ENCODE assay signal across 28 cellular contexts in genomic region chr6:88561034-88561973, GRCh38.
DNase-seq lines count a peak whose midpoint lies in the region; ATAC-seq and TF ChIP-seq lines count a peak whose summit lies in the region.
"Had no signal": no experiment of that assay in that cellular context is flagged by ENCODE, and none has a peak within 500 bp of the region (broad histone marks: within the 10 kb centered on the region; RNA-seq: fewer than 3 reads in every experiment).

No MANE protein-coding gene starts in this region.

- no peaks in the 10 kb centered on the region for H4K20me1 ChIP-seq in neural cell (ENCODE audit: insufficient read depth)

- peak overlapping the region; percentile 67 for H3K27ac ChIP-seq in VCaP
- H3K27ac ChIP-seq in neural cell (ENCODE audit: low read length), result peak overlapping the region; percentile 70
- H3K27ac ChIP-seq: colonic mucosa had no signal

- H3K27ac Mint-ChIP-seq in activated naive CD8-positive, alpha-beta T cell treated with anti-CD3 and anti-CD28 coated beads for 36 hours, result no peak overlapping the region
- H3K27ac Mint-ChIP-seq: activated naive CD8-positive, alpha-beta T cell treated with anti-CD3 and anti-CD28 coated beads, Interleukin-2, amount 10 ng/mL, durations not matched to agents 7 days and 5 days; activated T-helper 1 cell treated with anti-CD3 and anti-CD28 coated beads, Interleukin-12 subunit alpha, Interleukin-12 subunit beta, Interleukin-2, Interleukin-4 antibody, amounts not matched to agents 30 ng/mL and 10 ng/mL and 1 ng/mL, durations not matched to agents 14 hours and 24 hours and 36 hours; CD8-positive, alpha-beta memory T cell; endodermal cell; mesothelial cell of epicardium; natural killer cell treated with Interleukin-12 subunit alpha and Interleukin-12 subunit beta and Interleukin-15 and Interleukin-18, amount 100 ng/mL, for 72 hours; progenitor cell of endocrine pancreas; type B pancreatic cell had no signal

- DNase-seq in G401 (ENCODE audit: low spot score), result peak; percentile 75
- DNase-seq in activated CD4-positive, CD25-positive, alpha-beta regulatory T cell (lab: John Stamatoyannopoulos, UW), result no peak
- DNase-seq in foreskin fibroblast, result no peak
- DNase-seq in HCEC 1CT, result no peak
- no peak for DNase-seq in activated naive CD8-positive, alpha-beta T cell treated with anti-CD3 and anti-CD28 coated beads for 36 hours
- DNase-seq: activated CD4-positive, alpha-beta T cell treated with anti-CD3 and anti-CD28 coated beads for 48 hours; activated naive CD8-positive, alpha-beta T cell treated with anti-CD3 and anti-CD28 coated beads, Interleukin-2, amount 10 ng/mL, durations not matched to agents 7 days and 5 days; CD8-positive, alpha-beta memory T cell; colonic mucosa; endodermal cell; glutamatergic neuron; left cardiac atrium; NCI-H1417 treated with DMSO at 0.1 percent for 48 hours; NCI-H2171 treated with DMSO at 0.1 percent for 48 hours; NCI-H526 treated with DMSO at 0.1 percent for 48 hours; Right ventricle myocardium superior; stimulated activated CD4-positive, alpha-beta T cell treated with anti-CD3 and anti-CD28 coated beads, Interleukin-2, amount 100 ng/mL, for 48 hours; stimulated activated naive CD8-positive, alpha-beta T cell treated with anti-CD3 and anti-CD28 coated beads, Interleukin-15, amount 100 ng/mL, for 72 hours; SW 1271 had no signal

- no peak overlapping the region for H3K4me3 Mint-ChIP-seq in activated naive CD8-positive, alpha-beta T cell treated with anti-CD3 and anti-CD28 coated beads for 36 hours
- H3K4me3 Mint-ChIP-seq: activated naive CD8-positive, alpha-beta T cell treated with anti-CD3 and anti-CD28 coated beads, Interleukin-2, amount 10 ng/mL, durations not matched to agents 7 days and 5 days; activated T-helper 1 cell treated with anti-CD3 and anti-CD28 coated beads, Interleukin-12 subunit alpha, Interleukin-12 subunit beta, Interleukin-2, Interleukin-4 antibody, amounts not matched to agents 30 ng/mL and 10 ng/mL and 1 ng/mL, durations not matched to agents 14 hours and 24 hours and 36 hours; CD8-positive, alpha-beta memory T cell; endodermal cell; mesothelial cell of epicardium; natural killer cell treated with Interleukin-12 subunit alpha and Interleukin-12 subunit beta and Interleukin-15 and Interleukin-18, amount 100 ng/mL, for 72 hours; stimulated activated naive CD8-positive, alpha-beta T cell treated with anti-CD3 and anti-CD28 coated beads, Interleukin-15, amount 100 ng/mL, for 72 hours; type B pancreatic cell had no signal

- H3F3A ChIP-seq in neural cell (ENCODE audit: insufficient read depth, low read length, poor library complexity, severe bottlenecking), result no peaks in the 10 kb centered on the region

- peak; percentile 69 for ATAC-seq in GM19351 (IDR thresholded peaks at IDR 0.05; ENCODE audit: unreplicated experiment)
- ATAC-seq: left cardiac atrium; natural killer cell treated with Interleukin-12 subunit alpha and Interleukin-12 subunit beta and Interleukin-15 and Interleukin-18, amount 100 ng/mL, for 72 hours; stimulated activated naive CD8-positive, alpha-beta T cell treated with anti-CD3 and anti-CD28 coated beads, Interleukin-15, amount 100 ng/mL, for 72 hours had no signal

- H3K27me3 ChIP-seq in neural cell (ENCODE audit: insufficient read depth, low read depth, low read length), result no peaks in the 10 kb centered on the region
- H3K27me3 ChIP-seq: colonic mucosa had no signal

- no peaks in the 10 kb centered on the region for H3K79me2 ChIP-seq in neural cell (replicated peaks; ENCODE audit: insufficient read depth, low read length)

- TF ChIP-seq RAD21 in neural cell (conservative IDR thresholded peaks at IDR 0.05), result no peak

- H3K9me3 ChIP-seq in neural cell (ENCODE audit: low read length), result no peaks in the 10 kb centered on the region
- H3K9me3 ChIP-seq: colonic mucosa had no signal

- H3K36me3 Mint-ChIP-seq in activated naive CD8-positive, alpha-beta T cell treated with anti-CD3 and anti-CD28 coated beads for 36 hours, result no peaks in the 10 kb centered on the region
- H3K36me3 Mint-ChIP-seq: activated naive CD8-positive, alpha-beta T cell treated with anti-CD3 and anti-CD28 coated beads, Interleukin-2, amount 10 ng/mL, durations not matched to agents 7 days and 5 days; CD8-positive, alpha-beta memory T cell; mesothelial cell of epicardium; natural killer cell treated with Interleukin-12 subunit alpha and Interleukin-12 subunit beta and Interleukin-15 and Interleukin-18, amount 100 ng/mL, for 72 hours; type B pancreatic cell had no signal

- no peak overlapping the region for H3K4me2 ChIP-seq in neural cell (ENCODE audit: low read length)

- in situ Hi-C loops in G401 (cut with HindIII; ENCODE audit: low sequenced_read_pairs), result no loop called here

- no peak for TF ChIP-seq EP300 in neural cell (conservative IDR thresholded peaks at IDR 0.05; ENCODE audit: poor library complexity, severe bottlenecking)

- H3K9me2 ChIP-seq in neural cell (ENCODE audit: insufficient read depth, low read length), result no peaks in the 10 kb centered on the region

- no peaks in the 10 kb centered on the region for H3K9me3 Mint-ChIP-seq in activated naive CD8-positive, alpha-beta T cell treated with anti-CD3 and anti-CD28 coated beads for 36 hours
- H3K9me3 Mint-ChIP-seq: activated naive CD8-positive, alpha-beta T cell treated with anti-CD3 and anti-CD28 coated beads, Interleukin-2, amount 10 ng/mL, durations not matched to agents 7 days and 5 days; activated T-helper 1 cell treated with anti-CD3 and anti-CD28 coated beads, Interleukin-12 subunit alpha, Interleukin-12 subunit beta, Interleukin-2, Interleukin-4 antibody, amounts not matched to agents 30 ng/mL and 10 ng/mL and 1 ng/mL, durations not matched to agents 14 hours and 24 hours and 36 hours; CD8-positive, alpha-beta memory T cell; endodermal cell; mesothelial cell of epicardium; natural killer cell treated with Interleukin-12 subunit alpha and Interleukin-12 subunit beta and Interleukin-15 and Interleukin-18, amount 100 ng/mL, for 72 hours; stimulated activated naive CD8-positive, alpha-beta T cell treated with anti-CD3 and anti-CD28 coated beads, Interleukin-15, amount 100 ng/mL, for 72 hours; type B pancreatic cell had no signal

- no peak overlapping the region for H3K4me3 ChIP-seq in neural cell (ENCODE audit: low read length)
- no peak overlapping the region for H3K4me3 ChIP-seq in foreskin fibroblast (ENCODE audit: low read depth in 1 of 2, low read length in 2 of 2)
- H3K4me3 ChIP-seq: colonic mucosa, skin epidermis had no signal

- no peak overlapping the region for H3K9ac ChIP-seq in neural cell (ENCODE audit: low read length)

- no peaks in the 10 kb centered on the region for H3K36me3 ChIP-seq in neural cell (ENCODE audit: insufficient read depth, low read length)
- H3K36me3 ChIP-seq: colonic mucosa had no signal

- no peak for TF ChIP-seq CTCF in VCaP (conservative IDR thresholded peaks at IDR 0.05)
- TF ChIP-seq CTCF in neural cell (IDR thresholded peaks at IDR 0.05; ENCODE audit: poor library complexity, severe bottlenecking), result no peak
- no peak for TF ChIP-seq CTCF in foreskin fibroblast (IDR thresholded peaks at IDR 0.05; ENCODE audit: low read depth, low read length)

- peaks cover 3% of the 10 kb centered on the region for H3K27me3 Mint-ChIP-seq in activated naive CD8-positive, alpha-beta T cell treated with anti-CD3 and anti-CD28 coated beads for 36 hours
- H3K27me3 Mint-ChIP-seq: activated naive CD8-positive, alpha-beta T cell treated with anti-CD3 and anti-CD28 coated beads, Interleukin-2, amount 10 ng/mL, durations not matched to agents 7 days and 5 days; progenitor cell of endocrine pancreas; type B pancreatic cell had no signal

- H3K4me1 Mint-ChIP-seq in activated naive CD8-positive, alpha-beta T cell treated with anti-CD3 and anti-CD28 coated beads for 36 hours, result no peaks in the 10 kb centered on the region
- H3K4me1 Mint-ChIP-seq: activated naive CD8-positive, alpha-beta T cell treated with anti-CD3 and anti-CD28 coated beads, Interleukin-2, amount 10 ng/mL, durations not matched to agents 7 days and 5 days; CD8-positive, alpha-beta memory T cell; mesothelial cell of epicardium had no signal

- H2AFZ ChIP-seq in neural cell (ENCODE audit: low read depth, low read length), result no peak overlapping the region

TF ChIP-seq in neural cell, 6 proteins besides CTCF, POLR2A, EP300 and RAD21:
- TF ChIP-seq, protein P1, sequence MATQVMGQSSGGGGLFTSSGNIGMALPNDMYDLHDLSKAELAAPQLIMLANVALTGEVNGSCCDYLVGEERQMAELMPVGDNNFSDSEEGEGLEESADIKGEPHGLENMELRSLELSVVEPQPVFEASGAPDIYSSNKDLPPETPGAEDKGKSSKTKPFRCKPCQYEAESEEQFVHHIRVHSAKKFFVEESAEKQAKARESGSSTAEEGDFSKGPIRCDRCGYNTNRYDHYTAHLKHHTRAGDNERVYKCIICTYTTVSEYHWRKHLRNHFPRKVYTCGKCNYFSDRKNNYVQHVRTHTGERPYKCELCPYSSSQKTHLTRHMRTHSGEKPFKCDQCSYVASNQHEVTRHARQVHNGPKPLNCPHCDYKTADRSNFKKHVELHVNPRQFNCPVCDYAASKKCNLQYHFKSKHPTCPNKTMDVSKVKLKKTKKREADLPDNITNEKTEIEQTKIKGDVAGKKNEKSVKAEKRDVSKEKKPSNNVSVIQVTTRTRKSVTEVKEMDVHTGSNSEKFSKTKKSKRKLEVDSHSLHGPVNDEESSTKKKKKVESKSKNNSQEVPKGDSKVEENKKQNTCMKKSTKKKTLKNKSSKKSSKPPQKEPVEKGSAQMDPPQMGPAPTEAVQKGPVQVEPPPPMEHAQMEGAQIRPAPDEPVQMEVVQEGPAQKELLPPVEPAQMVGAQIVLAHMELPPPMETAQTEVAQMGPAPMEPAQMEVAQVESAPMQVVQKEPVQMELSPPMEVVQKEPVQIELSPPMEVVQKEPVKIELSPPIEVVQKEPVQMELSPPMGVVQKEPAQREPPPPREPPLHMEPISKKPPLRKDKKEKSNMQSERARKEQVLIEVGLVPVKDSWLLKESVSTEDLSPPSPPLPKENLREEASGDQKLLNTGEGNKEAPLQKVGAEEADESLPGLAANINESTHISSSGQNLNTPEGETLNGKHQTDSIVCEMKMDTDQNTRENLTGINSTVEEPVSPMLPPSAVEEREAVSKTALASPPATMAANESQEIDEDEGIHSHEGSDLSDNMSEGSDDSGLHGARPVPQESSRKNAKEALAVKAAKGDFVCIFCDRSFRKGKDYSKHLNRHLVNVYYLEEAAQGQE (IDR thresholded peaks at IDR 0.05; ENCODE audit: borderline replicate concordance), result no peak
- TF ChIP-seq POLR2AphosphoS5 (IDR thresholded peaks at IDR 0.05) (no peak), TAF1 (IDR thresholded peaks at IDR 0.05; ENCODE audit: low read depth) (no peak), SMC3 (conservative IDR thresholded peaks at IDR 0.05; ENCODE audit: poor library complexity) (no peak), MXI1 (conservative IDR thresholded peaks at IDR 0.05; ENCODE audit: poor library complexity, severe bottlenecking) (no peak), EZH2 (IDR thresholded peaks at IDR 0.05; ENCODE audit: borderline replicate concordance, insufficient read depth, low read length, poor library complexity, severe bottlenecking) (no peak)
